16 cellular contexts compared by ENCODE assay signal in the genomic region with DNA sequence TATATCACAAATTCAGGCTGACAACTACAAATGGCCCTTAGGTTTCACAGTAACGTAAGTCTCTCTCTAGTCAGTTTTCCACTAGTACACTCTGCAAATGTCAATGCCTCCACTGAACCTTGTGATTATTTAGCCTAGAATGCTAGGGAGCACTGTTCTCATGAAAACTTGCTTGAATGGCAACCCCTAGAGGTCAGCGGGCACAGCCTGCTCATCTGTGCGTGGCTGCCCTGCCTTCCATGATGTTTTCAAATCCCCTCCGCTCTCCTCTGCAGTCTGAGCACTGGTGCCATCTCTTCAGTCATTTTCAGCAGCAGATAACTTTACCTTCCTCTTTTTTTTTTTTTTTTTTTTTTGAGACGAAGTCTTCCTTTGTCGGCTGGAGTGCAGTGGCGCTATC.
DNase-seq lines count a peak whose midpoint lies in the region; ATAC-seq, FAIRE-seq and TF ChIP-seq lines count a peak whose summit lies in the region.
"Had no signal": no experiment of that assay in that cellular context is flagged by ENCODE, and none has a peak within 500 bp of the region (broad histone marks: within the 10 kb centered on the region; RNA-seq: fewer than 3 reads in every experiment).

No MANE protein-coding gene starts in this region.

- H3K9me3 ChIP-seq in HepG2 (ENCODE audit: low read length) (no peaks in the 10 kb centered on the region), right lobe of liver (no peaks in the 10 kb centered on the region), endodermal cell (ENCODE audit: control insufficient read depth, low read length) (no peaks in the 10 kb centered on the region), colonic mucosa (no peaks in the 10 kb centered on the region)
- H3K9me3 ChIP-seq: HAP-1 had no signal

- H3K27ac ChIP-seq in HepG2 (ENCODE audit: extremely low read length, insufficient read depth, low read length) (no peak overlapping the region), right lobe of liver (no peak overlapping the region), endodermal cell (ENCODE audit: low read depth, low read length) (no peak overlapping the region), colonic mucosa (no peak overlapping the region)
- H3K27ac ChIP-seq: 22Rv1 had no signal

- TF ChIP-seq CTCF in HepG2 (CRISPR knock-in tag; IDR thresholded peaks at IDR 0.05) (no peak), right lobe of liver (IDR thresholded peaks at IDR 0.05) (no peak), endodermal cell (conservative IDR thresholded peaks at IDR 0.05) (peak; percentile 32), colonic mucosa (IDR thresholded peaks at IDR 0.05) (no peak)

- no peak overlapping the region for H2AFZ ChIP-seq in HepG2 (ENCODE audit: low read length)

- DNase-seq in HepG2 (ENCODE audit: low spot score) (no peak), right lobe of liver (no peak), OCI-M1 (lab: John Stamatoyannopoulos, UW) (peak; percentile 18), endodermal cell (peak; percentile 52), colonic mucosa (no peak)
- no peak for DNase-seq in activated CD4-positive, alpha-beta T cell treated with anti-CD3 and anti-CD28 coated beads, Interleukin-2, amount 10 ng/mL, durations not matched to agents 24 days and 14 days
- DNase-seq: CD8-positive, alpha-beta T cell; COR-L47; DND-41; GDM1; HFFc6 had no signal

- CTCF ChIA-PET in HepG2 (lab: Yijun Ruan, JAX; ENCODE audit: low intra/inter-chr PET ratio, low total read pairs) = no interaction called here

- intact Hi-C loops in HepG2 (cut with micrococcal nuclease; ENCODE audit: unreplicated experiment) = no loop called here
- intact Hi-C loops in right lobe of liver (cut with DNase I) = no loop called here
- intact Hi-C loops in colonic mucosa (cut with DNase I) = no loop called here
- intact Hi-C loops in activated CD4-positive, alpha-beta T cell treated with anti-CD3 and anti-CD28 coated beads, Interleukin-2, amount 10 ng/mL, durations not matched to agents 24 days and 14 days (cut with micrococcal nuclease) = no loop called here

- no peaks in the 10 kb centered on the region for H3K9me3 Mint-ChIP-seq in endodermal cell
- no peaks in the 10 kb centered on the region for H3K9me3 Mint-ChIP-seq in activated CD4-positive, alpha-beta T cell treated with anti-CD3 and anti-CD28 coated beads, Interleukin-2, amount 10 ng/mL, durations not matched to agents 24 days and 14 days
- H3K9me3 Mint-ChIP-seq: HFFc6 had no signal

- no peaks in the 10 kb centered on the region for H3K36me3 Mint-ChIP-seq in endodermal cell (ENCODE audit: low read depth)
- H3K36me3 Mint-ChIP-seq in activated CD4-positive, alpha-beta T cell treated with anti-CD3 and anti-CD28 coated beads, Interleukin-2, amount 10 ng/mL, durations not matched to agents 24 days and 14 days (ENCODE audit: low read depth) = no peaks in the 10 kb centered on the region
- H3K36me3 Mint-ChIP-seq: CD14-positive monocyte; CD8-positive, alpha-beta T cell had no signal

- H3K27me3 Mint-ChIP-seq in endodermal cell (ENCODE audit: insufficient read depth) = no peaks in the 10 kb centered on the region
- no peaks in the 10 kb centered on the region for H3K27me3 Mint-ChIP-seq in activated CD4-positive, alpha-beta T cell treated with anti-CD3 and anti-CD28 coated beads, Interleukin-2, amount 10 ng/mL, durations not matched to agents 24 days and 14 days

- H3K4me2 ChIP-seq in HepG2 (ENCODE audit: low read depth, low read length) = no peak overlapping the region

- no peak overlapping the region for H3K27ac Mint-ChIP-seq in endodermal cell
- H3K27ac Mint-ChIP-seq in activated CD4-positive, alpha-beta T cell treated with anti-CD3 and anti-CD28 coated beads, Interleukin-2, amount 10 ng/mL, durations not matched to agents 24 days and 14 days = no peak overlapping the region
- H3K27ac Mint-ChIP-seq: CD14-positive monocyte; CD8-positive, alpha-beta T cell; HFFc6 had no signal

- ATAC-seq in HepG2 = peak; percentile 61
- ATAC-seq in right lobe of liver = no peak
- ATAC-seq in GM19455 (IDR thresholded peaks at IDR 0.05; ENCODE audit: unreplicated experiment) = no peak
- ATAC-seq in HG03045 (IDR thresholded peaks at IDR 0.05; ENCODE audit: unreplicated experiment) = no peak
- ATAC-seq: CD8-positive, alpha-beta T cell had no signal

- in situ Hi-C loops in HepG2 (cut with HindIII; ENCODE audit: extremely low pct_ligation_motif_present, low pct_unique_long_range_greater_than_20kb) = no loop called here

- TF ChIP-seq POLR2A in HepG2 (IDR thresholded peaks at IDR 0.05; ENCODE audit: insufficient read depth in 1 of 2, low read depth in 2 of 2, low read length in 2 of 2) = no peak
- TF ChIP-seq POLR2A in right lobe of liver (IDR thresholded peaks at IDR 0.05) = no peak

- FAIRE-seq in HepG2 (lab: Jason Lieb, UNC) = no peak

- no peak overlapping the region for H3K4me3 Mint-ChIP-seq in endodermal cell
- H3K4me3 Mint-ChIP-seq in activated CD4-positive, alpha-beta T cell treated with anti-CD3 and anti-CD28 coated beads, Interleukin-2, amount 10 ng/mL, durations not matched to agents 24 days and 14 days = no peak overlapping the region
- H3K4me3 Mint-ChIP-seq: CD14-positive monocyte; CD8-positive, alpha-beta T cell; HFFc6 had no signal

- H3K4me1 ChIP-seq in HepG2 (ENCODE audit: insufficient read depth, low read length) (no peaks in the 10 kb centered on the region), right lobe of liver (no peaks in the 10 kb centered on the region), endodermal cell (ENCODE audit: control insufficient read depth, insufficient read depth, low read length) (peaks cover 9% of the 10 kb centered on the region), colonic mucosa (no peaks in the 10 kb centered on the region)

- TF ChIP-seq EP300 in HepG2 (IDR thresholded peaks at IDR 0.05; ENCODE audit: low read depth in 2 of 2, low read length in 2 of 2) (no peak), HepG2 (CRISPR knock-in tag; IDR thresholded peaks at IDR 0.05; ENCODE audit: borderline replicate concordance) (no peak)

- no TSS peak for BruUV-seq in HepG2 (replicated peaks; lab: Mats Ljungman, UMichigan)

- whole genome bisulfite sequencing in HepG2 (ENCODE audit: low lambda C conversion rate) = 49% methylated on average over 7 of the region's 7 CpGs
- WGBS in right lobe of liver (ENCODE audit: insufficient coverage, low coverage, low lambda C conversion rate, missing lambda C conversion rate) = 86% methylated on average over 6 of the region's 7 CpGs
- 85 to 91% methylated on average over 3 to 7 of the region's 7 CpGs for WGBS in endodermal cell (ENCODE audit: insufficient coverage in 1 of 2, insufficient read length in 1 of 2), 2 experiments

- H3K9ac ChIP-seq in HepG2 (ENCODE audit: insufficient read depth, low read depth, low read length) (no peak overlapping the region), endodermal cell (ENCODE audit: extremely low read depth, low read length, poor library complexity, severe bottlenecking) (no peak overlapping the region), colonic mucosa (ENCODE audit: low read depth in 2 of 2, low read length in 2 of 2) (no peak overlapping the region)

- H3K4me3 ChIP-seq in HepG2 (replicated peaks in 1 of 3; ENCODE audit: insufficient read depth in 1 of 3, low read depth in 2 of 3, low read length in 3 of 3) (no peak overlapping the region), right lobe of liver (no peak overlapping the region), endodermal cell (ENCODE audit: low read length) (no peak overlapping the region), colonic mucosa (no peak overlapping the region)
- H3K4me3 ChIP-seq: HAP-1 had no signal

- H3K27me3 ChIP-seq in HepG2 (ENCODE audit: control insufficient read depth in 1 of 2, insufficient read depth in 2 of 2, low read length in 2 of 2) = no peaks in the 10 kb centered on the region
- H3K27me3 ChIP-seq in right lobe of liver = no peaks in the 10 kb centered on the region
- no peaks in the 10 kb centered on the region for H3K27me3 ChIP-seq in endodermal cell (ENCODE audit: control insufficient read depth, insufficient read depth, low read length, poor library complexity, severe bottlenecking)
- no peaks in the 10 kb centered on the region for H3K27me3 ChIP-seq in colonic mucosa

- H4K20me1 ChIP-seq in HepG2 (ENCODE audit: insufficient read depth, low read length) = no peaks in the 10 kb centered on the region

- H3K79me2 ChIP-seq in HepG2 (ENCODE audit: insufficient read depth, low read length) = no peaks in the 10 kb centered on the region

- H3K36me3 ChIP-seq in HepG2 (replicated peaks in 1 of 2; ENCODE audit: control insufficient read depth in 1 of 2, insufficient read depth in 2 of 2, low read length in 2 of 2) (no peaks in the 10 kb centered on the region), right lobe of liver (no peaks in the 10 kb centered on the region), endodermal cell (ENCODE audit: control insufficient read depth, insufficient read depth, low read length) (no peaks in the 10 kb centered on the region), colonic mucosa (no peaks in the 10 kb centered on the region)
- H3K36me3 ChIP-seq: HAP-1 had no signal

- POLR2A ChIA-PET in HepG2 (lab: Yijun Ruan, JAX) = no interaction called here

- peaks cover 8% of the 10 kb centered on the region for H3K4me1 Mint-ChIP-seq in endodermal cell
- H3K4me1 Mint-ChIP-seq in activated CD4-positive, alpha-beta T cell treated with anti-CD3 and anti-CD28 coated beads, Interleukin-2, amount 10 ng/mL, durations not matched to agents 24 days and 14 days = no peaks in the 10 kb centered on the region
- H3K4me1 Mint-ChIP-seq: CD14-positive monocyte had no signal

- TF ChIP-seq RAD21 in HepG2 (CRISPR knock-in tag; IDR thresholded peaks at IDR 0.05) = no peak

TF ChIP-seq in HepG2, 621 proteins besides CTCF, POLR2A, EP300 and RAD21 (continues in another document):
- no peak for TF ChIP-seq MXD4 (CRISPR knock-in tag; IDR thresholded peaks at IDR 0.05)
- no peak for TF ChIP-seq ZNF619 (CRISPR knock-in tag; IDR thresholded peaks at IDR 0.05)
- no peak for TF ChIP-seq RELA (CRISPR knock-in tag; IDR thresholded peaks at IDR 0.05)
- TF ChIP-seq ZNF724P (CRISPR knock-in tag; IDR thresholded peaks at IDR 0.05; ENCODE audit: borderline replicate concordance) = no peak
- no peak for TF ChIP-seq CAMTA2 (CRISPR knock-in tag; IDR thresholded peaks at IDR 0.05; ENCODE audit: borderline replicate concordance)
- TF ChIP-seq BHLHE40 (IDR thresholded peaks at IDR 0.05; ENCODE audit: low read length) = no peak
- no peak for TF ChIP-seq ZNF552 (CRISPR knock-in tag; IDR thresholded peaks at IDR 0.05; ENCODE audit: borderline replicate concordance)
- TF ChIP-seq NFE2L1 (CRISPR knock-in tag; IDR thresholded peaks at IDR 0.05; ENCODE audit: borderline replicate concordance) = no peak
- no peak for TF ChIP-seq PHF8 (CRISPR knock-in tag; IDR thresholded peaks at IDR 0.05)

Comparison
In these comparisons a context has a peak if more than half of its experiments do, and no peak if none do; other contexts are left out.
1. DNase-seq: peak in OCI-M1 (single experiment) and endodermal cell (single experiment); none in HepG2 (single experiment), right lobe of liver (0 of 3), colonic mucosa (single experiment) and activated CD4-positive, alpha-beta T cell treated with anti-CD3 and anti-CD28 coated beads, Interleukin-2, amount 10 ng/mL, durations not matched to agents 24 days and 14 days (single experiment).